17 cellular contexts compared by ENCODE assay signal in the genomic region with DNA sequence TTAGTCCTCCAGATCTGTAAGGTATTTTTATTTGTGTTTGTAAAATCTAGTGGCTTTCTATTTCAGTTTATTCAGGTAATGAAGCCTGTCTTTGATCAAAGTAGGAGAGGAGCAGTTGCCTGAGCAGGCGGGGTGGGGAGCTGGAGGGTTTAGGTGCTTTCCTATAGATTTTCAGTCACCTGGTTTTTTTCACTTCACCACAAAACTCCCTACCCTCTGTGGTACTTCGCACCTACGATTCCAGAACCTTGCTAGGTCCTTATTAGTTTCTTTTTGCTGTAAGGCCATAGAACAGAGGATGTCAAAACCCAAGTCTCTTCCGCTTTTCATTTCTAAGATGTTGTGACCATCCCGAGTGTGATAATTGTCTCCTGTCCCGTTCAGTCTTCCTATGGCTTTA. TPM values are rescaled to one million over a fixed set of nuclear protein-coding genes. Genes with fewer than 3 reads are reported as not detected.
DNase-seq lines count a peak whose midpoint lies in the region; ATAC-seq and TF ChIP-seq lines count a peak whose summit lies in the region.
"Had no signal": no experiment of that assay in that cellular context is flagged by ENCODE, and none has a peak within 500 bp of the region (broad histone marks: within the 10 kb centered on the region; RNA-seq: fewer than 3 reads in every experiment).

No MANE protein-coding gene starts in this region.

- peaks cover 63% of the 10 kb centered on the region for H3K79me2 ChIP-seq in MM.1S (ENCODE audit: low read length)

- H3K27ac ChIP-seq in MM.1S (ENCODE audit: low read length) = no peak overlapping the region
- H3K27ac ChIP-seq in aorta (ENCODE audit: low read depth in 1 of 2, low read length in 2 of 2) = no peak overlapping the region
- H3K27ac ChIP-seq: BLaER1, brain microvascular endothelial cell, right atrium auricular region had no signal

- no peaks in the 10 kb centered on the region for H3F3A ChIP-seq in MM.1S (ENCODE audit: insufficient read depth, low read length)

- H4K20me1 ChIP-seq in MM.1S (ENCODE audit: insufficient read depth, low read length) = no peaks in the 10 kb centered on the region

- no peaks in the 10 kb centered on the region for H3K27me3 ChIP-seq in MM.1S (replicated peaks; ENCODE audit: insufficient read depth, low read length)
- no peaks in the 10 kb centered on the region for H3K27me3 ChIP-seq in aorta (ENCODE audit: control insufficient read depth in 1 of 2, insufficient read depth in 2 of 2, low read length in 1 of 2)
- H3K27me3 ChIP-seq: BLaER1, brain microvascular endothelial cell, right atrium auricular region had no signal

- no peaks in the 10 kb centered on the region for H3K9me2 ChIP-seq in MM.1S (replicated peaks; ENCODE audit: insufficient read depth, low read length)

- DNase-seq in MM.1S = peak; percentile 38
- DNase-seq in epidermal melanocyte (ENCODE audit: insufficient read length, low spot score) = no peak
- DNase-seq in amniotic stem cell (lab: John Stamatoyannopoulos, UW) = no peak
- DNase-seq in aorta = no peak
- DNase-seq: activated T-cell treated with anti-CD3 and anti-CD28 coated beads for 4 hours; brain microvascular endothelial cell; glutamatergic neuron; naive B cell; NCI-H1436 treated with DMSO at 0.1 percent for 48 hours; NCI-H774; stimulated activated CD4-positive, alpha-beta T cell treated with anti-CD3 and anti-CD28 coated beads, Interleukin-4, amount 100 ng/mL, for 24 hours had no signal

- intact Hi-C loops in aorta (cut with DNase I) = no loop called here

- H3K9me3 ChIP-seq in MM.1S (replicated peaks; ENCODE audit: insufficient read depth, low read length) (no peaks in the 10 kb centered on the region), aorta (ENCODE audit: control insufficient read depth, low read length) (no peaks in the 10 kb centered on the region)
- H3K9me3 ChIP-seq: right atrium auricular region had no signal

- H3K9ac ChIP-seq in MM.1S (ENCODE audit: low read length) = no peak overlapping the region
- H3K9ac ChIP-seq: BLaER1 had no signal

- peaks cover 16% of the 10 kb centered on the region; the same call in 1 of the 2 replicates for H3K36me3 ChIP-seq in MM.1S (replicated peaks; ENCODE audit: insufficient read depth, low read length)
- peaks cover 0 to 9% of the 10 kb centered on the region in 2 donors for H3K36me3 ChIP-seq in aorta (ENCODE audit: control insufficient read depth in 1 of 2, insufficient read depth in 2 of 2, low read length in 1 of 2)
- H3K36me3 ChIP-seq: brain microvascular endothelial cell, right atrium auricular region had no signal

- peaks cover 12% of the 10 kb centered on the region for H3K4me1 ChIP-seq in MM.1S (ENCODE audit: low read length)
- peaks cover 0 to 3% of the 10 kb centered on the region in 2 donors for H3K4me1 ChIP-seq in aorta (ENCODE audit: control insufficient read depth in 1 of 2, insufficient read depth in 2 of 2, low read length in 2 of 2)

- TF ChIP-seq CTCF in MM.1S (IDR thresholded peaks at IDR 0.05; ENCODE audit: low read length) = no peak

- no peak overlapping the region for H3K4me2 ChIP-seq in MM.1S (ENCODE audit: low read depth, low read length)
- H3K4me2 ChIP-seq: BLaER1 had no signal

- 83 to 95% methylated on average over 6 of the region's 6 CpGs for WGBS in aorta, 2 donors

- H3K4me3 ChIP-seq in MM.1S (ENCODE audit: low read length) = no peak overlapping the region
- no peak overlapping the region for H3K4me3 ChIP-seq in aorta (ENCODE audit: low read length in 2 of 2)
- H3K4me3 ChIP-seq: BLaER1, right atrium auricular region had no signal

- no peak overlapping the region for H2AFZ ChIP-seq in MM.1S (ENCODE audit: low read length)

- ATAC-seq in GM18498 (IDR thresholded peaks at IDR 0.05; ENCODE audit: unreplicated experiment) (peak; percentile 84), GM19025 (IDR thresholded peaks at IDR 0.05; ENCODE audit: low read depth, unreplicated experiment) (peak; percentile 71), HG02884 (IDR thresholded peaks at IDR 0.05; ENCODE audit: unreplicated experiment) (peak; percentile 59), GM19324 (IDR thresholded peaks at IDR 0.05; ENCODE audit: low FRiP score, unreplicated experiment) (no peak), aorta (ENCODE audit: low FRiP score) (no peak)

RNA-seq across cellular contexts. Expression of gene SLAIN1, which starts 26.6 kb away (rescaled TPM):
- total RNA-seq in aorta = 1 to 10 TPM; 8.3 to 9.0 TPM
- polyA plus RNA-seq in aorta = 1 to 10 TPM; 3.5 to 7.5 TPM

Comparison
In these comparisons a context has a peak if more than half of its experiments do, and no peak if none do; other contexts are left out.
1. ATAC-seq: peak in GM18498 (single experiment), GM19025 (single experiment) and HG02884 (single experiment); none in GM19324 (single experiment) and aorta (single experiment).